8 cellular contexts compared by ENCODE assay signal in genomic region chr5:132180134-132180745, GRCh38. TPM values are rescaled to one million over a fixed set of nuclear protein-coding genes. Genes with fewer than 3 reads are reported as not detected.
A peak's percentile ranks its signal among the peaks of the same experiment; 100 is the strongest.
DNase-seq lines count a peak whose midpoint lies in the region; ATAC-seq and TF ChIP-seq lines count a peak whose summit lies in the region.

No MANE protein-coding gene starts in this region.

- no peak overlapping the region for H3K4me3 Mint-ChIP-seq in Calu3 (ENCODE audit: low read depth, unreplicated experiment)

- no peak overlapping the region for H3K27ac ChIP-seq in Panc1 (ENCODE audit: low read length)

- H3K9me3 ChIP-seq in Panc1 (ENCODE audit: control insufficient read depth, insufficient read depth, low read depth, low read length), result no peaks in the 10 kb centered on the region

- POLR2A ChIA-PET in Panc1 (lab: Charles Lee), result no interaction called here

- BruUV-seq in Calu3 (replicated peaks; lab: Mats Ljungman, UMichigan) (no TSS peak), Panc1 (replicated peaks; lab: Mats Ljungman, UMichigan) (no TSS peak)

- peaks cover 11% of the 10 kb centered on the region for H3K4me1 Mint-ChIP-seq in Calu3 (ENCODE audit: low read depth, unreplicated experiment)

- H3K27ac Mint-ChIP-seq in Calu3 (ENCODE audit: unreplicated experiment), result no peak overlapping the region

- in situ Hi-C loops in Panc1 (cut with HindIII; ENCODE audit: low pct_unique_long_range_greater_than_20kb, low sequenced_read_pairs), result no loop called here

- no peaks in the 10 kb centered on the region for H3K27me3 Mint-ChIP-seq in Calu3 (ENCODE audit: unreplicated experiment)

- CTCF ChIA-PET in Calu3 (lab: Charles Lee), result interaction anchor here (0.6 to 1.4 kb wide), 8 partner anchors 10 to 191 kb away, joined by 3 to 5 read pairs (median 4); partner anchors contain the start of gene CSF2
- CTCF ChIA-PET in Panc1 (lab: Charles Lee), result interaction anchor here (0.6 to 0.7 kb wide), 3 partner anchors 10 to 806 kb away, joined by 3 to 7 read pairs (median 3); no protein-coding TSS in a partner anchor

- intact Hi-C loops in Calu3 (cut with micrococcal nuclease; ENCODE audit: unreplicated experiment) (loop anchor here (1.0 kb wide), 1 partner anchor 189 kb away; the partner anchor contains the start of gene SLC22A5), Panc1 (cut with micrococcal nuclease; ENCODE audit: unreplicated experiment) (no loop called here)

- no peaks in the 10 kb centered on the region for H3K4me1 ChIP-seq in Panc1 (ENCODE audit: control insufficient read depth, insufficient read depth, low read length)

- DNase-seq in Calu3 (peak; percentile 58), HCEC 1CT (peak; percentile 64), Panc1 (ENCODE audit: low read depth, low spot score) (peak; percentile 35), dermis microvascular lymphatic vessel endothelial cell (ENCODE audit: low read depth in 2 of 2) (peak; percentile 27 to 75), medulla oblongata (ENCODE audit: extremely low spot score) (peak; percentile 60), NCI-H1105 (lab: John Stamatoyannopoulos, UW) (no peak)
- DNase-seq in stimulated activated naive CD4-positive, alpha-beta T cell (lab: John Stamatoyannopoulos, UW), result no peak

- peak; percentile 62 for TF ChIP-seq CTCF in Calu3 (IDR thresholded peaks at IDR 0.05; ENCODE audit: unreplicated experiment)
- TF ChIP-seq CTCF in Panc1 (IDR thresholded peaks at IDR 0.05), result peak; percentile 87

- H3K36me3 Mint-ChIP-seq in Calu3 (ENCODE audit: insufficient read depth, unreplicated experiment), result peaks cover 3% of the 10 kb centered on the region

- ATAC-seq in Panc1 (peak; percentile 46; the same call in 1 of the 2 replicates), HG03460 (IDR thresholded peaks at IDR 0.05; ENCODE audit: unreplicated experiment) (no peak)

- no peaks in the 10 kb centered on the region for H3K9me3 Mint-ChIP-seq in Calu3 (ENCODE audit: low read depth, unreplicated experiment)

- no peaks in the 10 kb centered on the region for H3K27me3 ChIP-seq in Panc1 (ENCODE audit: control insufficient read depth, insufficient read depth, low read length)

- H3K36me3 ChIP-seq in Panc1 (ENCODE audit: control insufficient read depth, insufficient read depth, low read length), result no peaks in the 10 kb centered on the region

- H3K4me3 ChIP-seq in Panc1 (ENCODE audit: low read depth in 2 of 2, low read length in 2 of 2), result no peak overlapping the region

RNA-seq across cellular contexts. Expression of gene P4HA2, which starts 47.4 kb away (rescaled TPM):
- 45.1 and 51.8 TPM in 2 replicates for total RNA-seq in Calu3 (2022)
- total RNA-seq in Panc1 (2021; ENCODE audit: unreplicated experiment), result 25.1 TPM
- polyA plus RNA-seq in Panc1 (2012; ENCODE audit: insufficient read length), result 40.6 TPM
- total RNA-seq in dermis microvascular lymphatic vessel endothelial cell, result 29.8 and 37.0 TPM in 2 replicates

Comparison
In these comparisons a context has a peak if more than half of its experiments do, and no peak if none do; other contexts are left out.
1. DNase-seq: peak in Calu3 (single experiment), HCEC 1CT (single experiment), Panc1 (single experiment), dermis microvascular lymphatic vessel endothelial cell (2 of 2) and medulla oblongata (single experiment); none in stimulated activated naive CD4-positive, alpha-beta T cell (0 of 6) and NCI-H1105 (single experiment).